ENCODE assay signal across 22 cellular contexts in genomic region chr13:38656699-38657098, GRCh38. TPM values are rescaled to one million over a fixed set of nuclear protein-coding genes. Genes with fewer than 3 reads are reported as not detected.
"Had no signal": no experiment of that assay in that cellular context is flagged by ENCODE, and none has a peak within 500 bp of the region (broad histone marks: within the 10 kb centered on the region; RNA-seq: fewer than 3 reads in every experiment).

No MANE protein-coding gene starts in this region.

- H3K27ac Mint-ChIP-seq: activated naive CD4-positive, alpha-beta T cell treated with anti-CD3 and anti-CD28 coated beads, Interleukin-2, amount 50 U/mL, for 72 hours; dendritic cell treated with granulocyte-macrophage colony-stimulating factor and Interleukin-4, amounts not matched to agents 40 ng/mL and 50 ng/mL, for 4 days; immature natural killer cell; stimulated activated naive CD8-positive, alpha-beta T cell treated with anti-CD3 and anti-CD28 coated beads, Interleukin-15, Interleukin-2, amounts not matched to agents 100 ng/mL and 50 ng/mL, for 24 hours; T-helper 17 cell had no signal

- H3K36me3 ChIP-seq: cardiac muscle cell, esophagus muscularis mucosa, heart right ventricle, lower lobe of right lung, suprapubic skin, transverse colon, uterus, WERI-Rb-1 had no signal

- H3K4me1 ChIP-seq: heart right ventricle, lower lobe of right lung, suprapubic skin, transverse colon, uterus had no signal

- H3K4me1 Mint-ChIP-seq: immature natural killer cell, T-helper 17 cell had no signal

- H3K9me3 Mint-ChIP-seq: activated naive CD4-positive, alpha-beta T cell treated with anti-CD3 and anti-CD28 coated beads, Interleukin-2, amount 50 U/mL, for 72 hours; dendritic cell treated with granulocyte-macrophage colony-stimulating factor and Interleukin-4, amounts not matched to agents 40 ng/mL and 50 ng/mL, for 4 days; stimulated activated naive CD8-positive, alpha-beta T cell treated with anti-CD3 and anti-CD28 coated beads, Interleukin-15, Interleukin-2, amounts not matched to agents 100 ng/mL and 50 ng/mL, for 24 hours had no signal

- H3K27ac ChIP-seq: cardiac muscle cell, esophagus muscularis mucosa, heart right ventricle, lower lobe of right lung, suprapubic skin, transverse colon, uterus, WERI-Rb-1 had no signal

- H3K27me3 ChIP-seq: cardiac muscle cell, esophagus muscularis mucosa, heart right ventricle, suprapubic skin, transverse colon, uterus had no signal

- DNase-seq: activated CD4-positive, alpha-beta T cell treated with anti-CD3 and anti-CD28 coated beads for 1 hour; activated CD4-positive, alpha-beta T cell treated with anti-CD3 and anti-CD28 coated beads, Interleukin-2, amount 50 U/mL, for 4 hours; activated gamma-delta T cell treated with Interleukin-2 at 50 U/mL for 16 hours; effector CD8-positive, alpha-beta T cell; heart right ventricle; immature natural killer cell; left cardiac atrium; lower lobe of right lung; midbrain; occipital lobe; retina; stimulated activated CD4-positive, alpha-beta T cell treated with anti-CD3 and anti-CD28 coated beads, Interleukin-2, amount 100 ng/mL, for 24 hours; T-helper 17 cell; transverse colon; uterus; WERI-Rb-1 had no signal

- H3K27me3 Mint-ChIP-seq: dendritic cell treated with granulocyte-macrophage colony-stimulating factor and Interleukin-4, amounts not matched to agents 40 ng/mL and 50 ng/mL, for 4 days; stimulated activated naive CD8-positive, alpha-beta T cell treated with anti-CD3 and anti-CD28 coated beads, Interleukin-15, Interleukin-2, amounts not matched to agents 100 ng/mL and 50 ng/mL, for 24 hours; T-helper 17 cell had no signal

- H3K36me3 Mint-ChIP-seq: activated naive CD4-positive, alpha-beta T cell treated with anti-CD3 and anti-CD28 coated beads, Interleukin-2, amount 50 U/mL, for 72 hours; immature natural killer cell had no signal

- ATAC-seq: activated naive CD4-positive, alpha-beta T cell treated with anti-CD3 and anti-CD28 coated beads, Interleukin-2, amount 50 U/mL, for 72 hours; heart right ventricle; left cardiac atrium; lower lobe of right lung; T-helper 17 cell had no signal

- H3K4me3 ChIP-seq: cardiac muscle cell, esophagus muscularis mucosa, heart right ventricle, lower lobe of right lung, suprapubic skin, transverse colon, uterus had no signal

- H3K9me3 ChIP-seq: esophagus muscularis mucosa, heart right ventricle, lower lobe of right lung, suprapubic skin, transverse colon, uterus had no signal

- H3K4me3 Mint-ChIP-seq: dendritic cell treated with granulocyte-macrophage colony-stimulating factor and Interleukin-4, amounts not matched to agents 40 ng/mL and 50 ng/mL, for 4 days; immature natural killer cell; stimulated activated naive CD8-positive, alpha-beta T cell treated with anti-CD3 and anti-CD28 coated beads, Interleukin-15, Interleukin-2, amounts not matched to agents 100 ng/mL and 50 ng/mL, for 24 hours; T-helper 17 cell had no signal

RNA-seq across cellular contexts. Expression of gene FREM2, which starts 30.2 kb away (rescaled TPM):
- total RNA-seq: activated naive CD4-positive, alpha-beta T cell treated with anti-CD3 and anti-CD28 coated beads, Interleukin-2, amount 50 U/mL, for 72 hours; T-helper 17 cell had no signal
- polyA plus RNA-seq: immature natural killer cell had no signal
